In the genomic region with DNA sequence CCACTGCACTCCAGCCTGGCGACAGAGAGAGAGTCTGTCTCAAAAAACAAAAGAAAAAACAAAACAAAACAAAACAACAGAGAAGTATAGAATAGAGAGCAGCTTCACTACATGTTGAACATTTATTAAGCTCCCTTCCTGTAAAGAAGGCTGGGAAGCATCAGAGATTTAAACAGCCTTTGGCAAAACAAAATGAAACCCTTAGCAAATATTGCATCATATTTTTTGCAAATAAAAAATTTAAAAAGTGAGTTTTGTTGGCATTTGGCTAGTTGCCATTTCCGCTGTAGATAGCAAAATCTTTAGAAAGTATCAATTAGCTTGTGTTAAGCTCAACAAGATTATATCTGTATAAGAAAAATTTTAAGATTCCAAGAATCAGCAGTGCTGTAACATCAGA, we compare ENCODE assay signal across 1 cellular context.
TF ChIP-seq lines count a peak whose summit lies in the region.

No MANE protein-coding gene starts in this region.

TF ChIP-seq in HEK293T, 16 proteins besides CTCF, POLR2A, EP300 and RAD21:
- no peak for TF ChIP-seq FOXA1 (IDR thresholded peaks at IDR 0.05)
- TF ChIP-seq ZNF384 (IDR thresholded peaks at IDR 0.05) = no peak
- no peak for TF ChIP-seq TARDBP (IDR thresholded peaks at IDR 0.05)
- no peak for TF ChIP-seq LEF1 (IDR thresholded peaks at IDR 0.05; ENCODE audit: borderline replicate concordance)
- no peak for TF ChIP-seq L3MBTL2 (conservative IDR thresholded peaks at IDR 0.05)
- TF ChIP-seq CTBP1 (IDR thresholded peaks at IDR 0.05; ENCODE audit: borderline replicate concordance) = no peak
- TF ChIP-seq SP1 (IDR thresholded peaks at IDR 0.05) = no peak
- TF ChIP-seq FOXK2 (IDR thresholded peaks at IDR 0.05) = no peak
- no peak for TF ChIP-seq ELF4 (IDR thresholded peaks at IDR 0.05)
- no peak for TF ChIP-seq PKNOX1 (IDR thresholded peaks at IDR 0.05)
- no peak for TF ChIP-seq BHLHE40 (IDR thresholded peaks at IDR 0.05; ENCODE audit: borderline replicate concordance)
- no peak for TF ChIP-seq ARNT (IDR thresholded peaks at IDR 0.05)
